Comparison of ENCODE assay signal across 1 cellular context in the genomic region with DNA sequence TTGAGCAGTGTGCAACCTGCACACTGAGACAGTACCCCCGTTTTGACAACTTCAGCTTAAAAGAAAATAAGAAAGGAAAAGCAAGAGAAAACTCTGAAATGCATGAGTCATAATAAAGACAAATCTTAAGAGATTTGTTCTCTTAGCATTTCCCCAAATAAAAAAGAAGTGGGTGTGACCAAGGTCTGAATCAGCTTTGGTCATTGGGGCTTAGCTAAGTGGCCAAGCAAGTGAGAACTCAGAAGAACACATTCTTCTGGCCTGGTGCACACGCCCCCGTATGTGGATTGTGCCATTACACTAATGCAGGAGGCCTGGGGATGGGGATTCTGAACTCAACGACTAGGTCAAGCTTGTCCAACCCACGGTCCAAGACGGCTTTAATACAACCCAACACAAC.
TF ChIP-seq lines count a peak whose summit lies in the region.

No MANE protein-coding gene starts in this region.

TF ChIP-seq in HepG2, 621 proteins besides CTCF, POLR2A, EP300 and RAD21:
- no peak for TF ChIP-seq GATAD2A (CRISPR knock-in tag; IDR thresholded peaks at IDR 0.05)
- no peak for TF ChIP-seq TGIF2 (CRISPR knock-in tag; IDR thresholded peaks at IDR 0.05)
- TF ChIP-seq ZNF841 (CRISPR knock-in tag; IDR thresholded peaks at IDR 0.05; ENCODE audit: borderline replicate concordance), result no peak
- TF ChIP-seq PRPF4 (IDR thresholded peaks at IDR 0.05; ENCODE audit: low read depth, low read length, poor library complexity, severe bottlenecking), result no peak
- no peak for TF ChIP-seq CBFB (CRISPR knock-in tag; IDR thresholded peaks at IDR 0.05)
- TF ChIP-seq, protein P1, sequence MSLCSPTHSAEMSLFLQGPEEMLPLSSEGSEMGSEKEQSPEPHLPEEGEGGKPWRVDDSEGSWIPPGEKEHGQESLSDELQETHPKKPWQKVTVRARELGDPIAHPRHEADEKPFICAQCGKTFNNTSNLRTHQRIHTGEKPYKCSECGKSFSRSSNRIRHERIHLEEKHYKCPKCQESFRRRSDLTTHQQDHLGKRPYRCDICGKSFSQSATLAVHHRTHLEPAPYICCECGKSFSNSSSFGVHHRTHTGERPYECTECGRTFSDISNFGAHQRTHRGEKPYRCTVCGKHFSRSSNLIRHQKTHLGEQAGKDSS (CRISPR knock-in tag; IDR thresholded peaks at IDR 0.05; ENCODE audit: borderline replicate concordance, low read depth), result no peak
- TF ChIP-seq, protein P2, sequence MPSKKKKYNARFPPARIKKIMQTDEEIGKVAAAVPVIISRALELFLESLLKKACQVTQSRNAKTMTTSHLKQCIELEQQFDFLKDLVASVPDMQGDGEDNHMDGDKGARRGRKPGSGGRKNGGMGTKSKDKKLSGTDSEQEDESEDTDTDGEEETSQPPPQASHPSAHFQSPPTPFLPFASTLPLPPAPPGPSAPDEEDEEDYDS (CRISPR knock-in tag; IDR thresholded peaks at IDR 0.05), result no peak
- no peak for TF ChIP-seq ZFP1 (CRISPR knock-in tag; IDR thresholded peaks at IDR 0.05)
